1 cellular context compared by ENCODE assay signal in genomic region chr5:132963175-132964104, GRCh38.
TF ChIP-seq lines count a peak whose summit lies in the region.

Gene AFF4, minus strand, starts transcription at chr5:132963634. Its CDS starts 26,445 bp downstream, at chr5:132937189.

TF ChIP-seq in HepG2, 621 proteins besides CTCF, POLR2A, EP300 and RAD21 (continued from another document and continues in another):
- no peak; the same call in 1 of the 2 replicates for TF ChIP-seq ELK4 (CRISPR knock-in tag; IDR thresholded peaks at IDR 0.05; ENCODE audit: borderline replicate concordance)
- peak; percentile 89 for TF ChIP-seq MXD3 (CRISPR knock-in tag; IDR thresholded peaks at IDR 0.05)
- TF ChIP-seq TFAP4 (IDR thresholded peaks at IDR 0.05; ENCODE audit: borderline replicate concordance, low read depth), result peak; percentile 95; the same call in 1 of the 2 replicates
- peak; percentile 48; the same call in 1 of the 2 replicates for TF ChIP-seq ZMYM3 (CRISPR knock-in tag; IDR thresholded peaks at IDR 0.05)
- peak; percentile 56; the same call in 1 of the 2 replicates for TF ChIP-seq ZBTB34 (CRISPR knock-in tag; IDR thresholded peaks at IDR 0.05)
- TF ChIP-seq SP140L (CRISPR knock-in tag; IDR thresholded peaks at IDR 0.05; ENCODE audit: borderline replicate concordance), result no peak; the same call in 1 of the 2 replicates
- peak; percentile 29; the same call in 1 of the 2 replicates for TF ChIP-seq TBX3 (IDR thresholded peaks at IDR 0.05; ENCODE audit: borderline replicate concordance)
- TF ChIP-seq BCL3 (CRISPR knock-in tag; IDR thresholded peaks at IDR 0.05), result peak; percentile 74; the same call in 1 of the 2 replicates
- no peak for TF ChIP-seq SOX13 (IDR thresholded peaks at IDR 0.05)
- peak in 1 of 2 experiments; percentile 57; a peak in 1 of 4 replicates for TF ChIP-seq SOX13 (CRISPR knock-in tag; conservative IDR thresholded peaks at IDR 0.05 in 1 of 2, IDR thresholded peaks at IDR 0.05 in 1 of 2)
- no peak; the same call in 1 of the 2 replicates for TF ChIP-seq NAIF1 (CRISPR knock-in tag; IDR thresholded peaks at IDR 0.05; ENCODE audit: borderline replicate concordance)
- TF ChIP-seq ZNF251 (CRISPR knock-in tag; IDR thresholded peaks at IDR 0.05), result no peak; the same call in 1 of the 2 replicates
- peak; percentile 55; the same call in 1 of the 2 replicates for TF ChIP-seq SPEN (CRISPR knock-in tag; IDR thresholded peaks at IDR 0.05; ENCODE audit: low read depth)
- TF ChIP-seq ZNF274 (CRISPR knock-in tag; IDR thresholded peaks at IDR 0.05), result peak; percentile 71
- peak; percentile 17; the same call in 1 of the 2 replicates for TF ChIP-seq MEF2D (CRISPR knock-in tag; IDR thresholded peaks at IDR 0.05)
- peak; percentile 20; the same call in 1 of the 2 replicates for TF ChIP-seq JUND (CRISPR knock-in tag; IDR thresholded peaks at IDR 0.05)
- TF ChIP-seq SAP130 (CRISPR knock-in tag; IDR thresholded peaks at IDR 0.05; ENCODE audit: low read depth), result peak; percentile 97
- peak; percentile 73 for TF ChIP-seq RBM39 (IDR thresholded peaks at IDR 0.05; ENCODE audit: low read depth, low read length, poor library complexity, severe bottlenecking)
- no peak for TF ChIP-seq MAF1 (CRISPR knock-in tag; IDR thresholded peaks at IDR 0.05; ENCODE audit: borderline replicate concordance)
- TF ChIP-seq ZNF747 (CRISPR knock-in tag; IDR thresholded peaks at IDR 0.05; ENCODE audit: borderline replicate concordance), result peak; percentile 95
- peak; percentile 83 for TF ChIP-seq SALL1 (CRISPR knock-in tag; IDR thresholded peaks at IDR 0.05)
- peak; percentile 94 for TF ChIP-seq ZNF430 (CRISPR knock-in tag; IDR thresholded peaks at IDR 0.05)
- 0 out of 2 replicates have a peak, but pooled peaks have one; percentile 67 for TF ChIP-seq PREB (CRISPR knock-in tag; IDR thresholded peaks at IDR 0.05)
- peak; percentile 87 for TF ChIP-seq MYC (CRISPR knock-in tag; IDR thresholded peaks at IDR 0.05; ENCODE audit: borderline replicate concordance)
- 0 out of 2 replicates have a peak, but pooled peaks have one; percentile 62 for TF ChIP-seq PPARG (CRISPR knock-in tag; conservative IDR thresholded peaks at IDR 0.05)
- TF ChIP-seq KLF11 (CRISPR knock-in tag; IDR thresholded peaks at IDR 0.05), result peak; percentile 67; the same call in 1 of the 2 replicates
- TF ChIP-seq DPF2 (CRISPR knock-in tag; IDR thresholded peaks at IDR 0.05; ENCODE audit: borderline replicate concordance, low read depth), result 0 out of 2 replicates have a peak, but pooled peaks have one; percentile 35
- 0 out of 2 replicates have a peak, but pooled peaks have one; percentile 6 for TF ChIP-seq ZMAT5 (CRISPR knock-in tag; IDR thresholded peaks at IDR 0.05; ENCODE audit: borderline replicate concordance, low read depth)
- peak; percentile 89 for TF ChIP-seq ZNF563 (CRISPR knock-in tag; IDR thresholded peaks at IDR 0.05)
- TF ChIP-seq FUBP1 (CRISPR knock-in tag; IDR thresholded peaks at IDR 0.05; ENCODE audit: borderline replicate concordance), result 0 out of 2 replicates have a peak, but pooled peaks have one; percentile 72
- no peak for TF ChIP-seq NONO (IDR thresholded peaks at IDR 0.05)
- TF ChIP-seq NONO (CRISPR knock-in tag; conservative IDR thresholded peaks at IDR 0.05), result peak; percentile 76
- no peak; the same call in 1 of the 2 replicates for TF ChIP-seq ZNF280D (CRISPR knock-in tag; IDR thresholded peaks at IDR 0.05)
- no peak for TF ChIP-seq HDAC6 (IDR thresholded peaks at IDR 0.05; ENCODE audit: low read depth, low read length)
- no peak; the same call in 1 of the 2 replicates for TF ChIP-seq ZNF275 (CRISPR knock-in tag; IDR thresholded peaks at IDR 0.05; ENCODE audit: borderline replicate concordance)
- TF ChIP-seq ZNF160 (CRISPR knock-in tag; IDR thresholded peaks at IDR 0.05), result no peak
- TF ChIP-seq MZF1 (CRISPR knock-in tag; IDR thresholded peaks at IDR 0.05; ENCODE audit: borderline replicate concordance), result no peak
- TF ChIP-seq CCDC6 (CRISPR knock-in tag; IDR thresholded peaks at IDR 0.05), result peak; percentile 92
- no peak for TF ChIP-seq SMARCC2 (IDR thresholded peaks at IDR 0.05)
- TF ChIP-seq CAMTA2 (CRISPR knock-in tag; IDR thresholded peaks at IDR 0.05; ENCODE audit: borderline replicate concordance), result no peak; the same call in 1 of the 2 replicates
- TF ChIP-seq EEA1 (CRISPR knock-in tag; IDR thresholded peaks at IDR 0.05; ENCODE audit: borderline replicate concordance), result no peak; the same call in 1 of the 2 replicates
- 0 out of 2 replicates have a peak, but pooled peaks have one; percentile 15 for TF ChIP-seq ZNF333 (CRISPR knock-in tag; IDR thresholded peaks at IDR 0.05; ENCODE audit: borderline replicate concordance)
- 0 out of 2 replicates have a peak, but pooled peaks have one; percentile 68 for TF ChIP-seq ZNF816 (CRISPR knock-in tag; IDR thresholded peaks at IDR 0.05; ENCODE audit: borderline replicate concordance)
- TF ChIP-seq ATF7-NPFF (CRISPR knock-in tag; IDR thresholded peaks at IDR 0.05; ENCODE audit: low read depth), result peak; percentile 82
- TF ChIP-seq HMGXB4 (CRISPR knock-in tag; IDR thresholded peaks at IDR 0.05; ENCODE audit: borderline replicate concordance in 1 of 2, low read depth in 1 of 2), result peak; percentile 87 to 88
- TF ChIP-seq ZNF414 (CRISPR knock-in tag; IDR thresholded peaks at IDR 0.05), result peak; percentile 83
- TF ChIP-seq ZNF33A (CRISPR knock-in tag; IDR thresholded peaks at IDR 0.05; ENCODE audit: borderline replicate concordance), result no peak; the same call in none of the 2 replicates
